In the genomic region with DNA sequence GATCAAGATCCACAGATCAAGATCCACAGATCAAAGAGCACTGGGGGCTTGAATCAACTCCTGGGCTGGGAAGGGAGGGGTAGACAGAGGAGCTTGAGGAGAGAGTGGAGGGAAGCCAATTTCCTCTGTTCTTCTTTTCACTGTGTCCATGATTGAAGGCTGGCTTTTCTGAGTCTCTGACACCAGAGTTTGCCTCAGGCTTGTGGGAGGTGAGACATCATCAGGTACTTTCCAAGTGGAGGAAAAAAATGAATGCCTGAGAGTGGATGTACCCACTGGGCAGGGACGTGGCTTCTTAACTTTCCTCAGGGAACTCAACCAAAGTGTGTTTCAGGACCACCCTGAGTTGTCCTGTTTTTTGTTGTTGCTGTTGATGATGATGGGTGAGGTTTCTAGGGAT, we compare ENCODE assay signal across 24 cellular contexts. TPM values are rescaled to one million over a fixed set of nuclear protein-coding genes. Genes with fewer than 3 reads are reported as not detected.
DNase-seq lines count a peak whose midpoint lies in the region; ATAC-seq, FAIRE-seq and TF ChIP-seq lines count a peak whose summit lies in the region.
"Had no signal": no experiment of that assay in that cellular context is flagged by ENCODE, and none has a peak within 500 bp of the region (broad histone marks: within the 10 kb centered on the region; RNA-seq: fewer than 3 reads in every experiment).

No MANE protein-coding gene starts in this region.

- WGBS in lower leg skin, 2 donors: 27 to 31% methylated on average over 1 of the region's 1 CpG

- TF ChIP-seq POLR2A in lower leg skin (IDR thresholded peaks at IDR 0.05): no peak

- H3K79me2 ChIP-seq in keratinocyte (ENCODE audit: control insufficient read depth, insufficient read depth, low read length): no peaks in the 10 kb centered on the region

- peak overlapping the region; percentile 25 for H3K4me2 ChIP-seq in keratinocyte (ENCODE audit: control insufficient read depth, extremely low read depth, insufficient read depth, low read depth, low read length)

- no peaks in the 10 kb centered on the region for H3K9me1 ChIP-seq in keratinocyte (ENCODE audit: control insufficient read depth, extremely low read depth, insufficient read depth, low read length)

- peak overlapping the region; percentile 62 for H2AFZ ChIP-seq in keratinocyte (ENCODE audit: control insufficient read depth, low read length)
- H2AFZ ChIP-seq: GM23248 had no signal

- H3K27me3 ChIP-seq in RWPE2 (ENCODE audit: insufficient read depth, poor library complexity, severe bottlenecking) (no peaks in the 10 kb centered on the region), keratinocyte (ENCODE audit: control insufficient read depth, extremely low read depth, insufficient read depth, low read length) (no peaks in the 10 kb centered on the region)

- dilution Hi-C loops in keratinocyte (cut with MboI; ENCODE audit: extremely low pct_ligation_motif_present, low sequenced_read_pairs): no loop called here

- ATAC-seq in RWPE2 (ENCODE audit: low read depth) (peak; percentile 17; the same call in 1 of the 3 replicates), omental fat pad (ENCODE audit: low FRiP score) (no peak), HG02678 (IDR thresholded peaks at IDR 0.05; ENCODE audit: unreplicated experiment) (no peak)

- H3K4me1 ChIP-seq in RWPE2 (ENCODE audit: insufficient read depth, poor library complexity, severe bottlenecking) (peaks cover 7% of the 10 kb centered on the region), keratinocyte (ENCODE audit: control insufficient read depth, extremely low read depth, insufficient read depth, low read length) (peaks cover 45% of the 10 kb centered on the region)

- no peak overlapping the region for H3K27ac ChIP-seq in RWPE2 (ENCODE audit: poor library complexity, severe bottlenecking)
- H3K27ac ChIP-seq in epithelial cell of prostate: peak overlapping the region; percentile 68
- H3K27ac ChIP-seq in keratinocyte (ENCODE audit: control insufficient read depth, insufficient read depth, low read length): peak overlapping the region; percentile 93
- H3K27ac ChIP-seq: GM23248 had no signal

- TF ChIP-seq CTCF in RWPE2 (IDR thresholded peaks at IDR 0.05; ENCODE audit: poor library complexity, severe bottlenecking): no peak
- TF ChIP-seq CTCF in keratinocyte (optimal IDR thresholded peaks at IDR 0.05 in 1 of 3, IDR thresholded peaks at IDR 0.05 in 1 of 3, conservative IDR thresholded peaks at IDR 0.05 in 1 of 3; ENCODE audit: extremely low read depth in 1 of 3, insufficient read depth in 2 of 3, low read length in 3 of 3): no peak
- TF ChIP-seq CTCF in omental fat pad (IDR thresholded peaks at IDR 0.05): no peak
- TF ChIP-seq CTCF in lower leg skin (IDR thresholded peaks at IDR 0.05): no peak

- peak overlapping the region; percentile 72 for H3K9ac ChIP-seq in keratinocyte (ENCODE audit: control insufficient read depth, extremely low read depth, insufficient read depth, low read length)
- H3K9ac ChIP-seq: GM23248 had no signal

- peak; percentile 86 for FAIRE-seq in keratinocyte (lab: Jason Lieb, UNC)
- FAIRE-seq: G401.6, GM12892, GM19239, H1 had no signal

- no peaks in the 10 kb centered on the region for H3K36me3 ChIP-seq in RWPE2 (ENCODE audit: low read depth)
- H3K36me3 ChIP-seq in keratinocyte (ENCODE audit: control insufficient read depth in 2 of 2, extremely low read depth in 1 of 2, insufficient read depth in 2 of 2, low read length in 2 of 2): no peaks in the 10 kb centered on the region

- H4K20me1 ChIP-seq in keratinocyte (ENCODE audit: control insufficient read depth, extremely low read depth, insufficient read depth, low read length): no peaks in the 10 kb centered on the region

- DNase-seq in M059J (ENCODE audit: low read depth) (peak; percentile 55), RWPE2 (ENCODE audit: low spot score) (no peak), epithelial cell of prostate (ENCODE audit: low read depth, low spot score) (no peak), keratinocyte (ENCODE audit: low read depth, low spot score) (peak; percentile 56), omental fat pad (ENCODE audit: low spot score) (no peak), lower leg skin (ENCODE audit: low spot score in 2 of 2) (no peak), T-helper 2 cell (no peak)
- DNase-seq: C1 segment of cervical spinal cord; Calu3; CD4-positive, alpha-beta memory T cell; COR-L47; DMS153; DND-41; GM23248; H7; HCEC 1CT had no signal

- H3K9me3 ChIP-seq in RWPE2 (ENCODE audit: severe bottlenecking): no peaks in the 10 kb centered on the region
- no peaks in the 10 kb centered on the region for H3K9me3 ChIP-seq in keratinocyte (ENCODE audit: control insufficient read depth, low read depth, low read length)

- intact Hi-C loops in lower leg skin (cut with DNase I; ENCODE audit: low total_unique reads): no loop called here

- H3K4me3 ChIP-seq in RWPE2 (ENCODE audit: severe bottlenecking) (no peak overlapping the region), keratinocyte (ENCODE audit: control insufficient read depth in 2 of 3, extremely low read depth in 1 of 3, insufficient read depth in 2 of 3, low read depth in 1 of 3, low read length in 3 of 3) (no peak overlapping the region), lower leg skin (ENCODE audit: low read depth, poor library complexity, severe bottlenecking) (no peak overlapping the region)
- H3K4me3 ChIP-seq: GM23248 had no signal

RNA-seq across cellular contexts. Expression of gene HEPHL1, which starts 11.0 kb away (rescaled TPM):
- 1.0 and 1.2 TPM in 2 replicates for total RNA-seq in M059J (2014; rRNA removed; shearing (Covaris generic))
- polyA plus RNA-seq in keratinocyte: 138 to 223 TPM (median 190 TPM) in 3 replicates
- polyA plus RNA-seq in keratinocyte (2011; ENCODE audit: low read depth): 8.2 TPM
- polyA plus RNA-seq in keratinocyte (2011; cell fraction: cytosol; rRNA removed): 34.5 and 63.5 TPM in 2 replicates
- polyA plus RNA-seq in keratinocyte (2011; cell fraction: nucleus; rRNA removed): 232 and 299 TPM in 2 replicates
- polyA plus RNA-seq in keratinocyte (2012; ENCODE audit: low replicate concordance): 12.1 and 123 TPM in 2 replicates
- 74.8 to 217 TPM (median 136 TPM) in 3 replicates for polyA minus RNA-seq in keratinocyte
- 61.0 TPM for polyA minus RNA-seq in keratinocyte (2011; cell fraction: cytosol; rRNA and poly(A)+ RNA removed)
- polyA minus RNA-seq in keratinocyte (2011; cell fraction: nucleus; rRNA and poly(A)+ RNA removed): 318 and 524 TPM in 2 replicates
- total RNA-seq in omental fat pad (not detected), lower leg skin (1 to 10 TPM in 2 of 4 donors, under 1 TPM in 2; 0.04 to 6.6 (median 0.93) TPM)
- total RNA-seq: A172; A673; Calu3; CD4-positive, alpha-beta memory T cell; GM23248; H7 had no signal
- polyA plus RNA-seq: BJ; CD4-positive, alpha-beta memory T cell; GM23248 had no signal

Comparison
In these comparisons a context has a peak if more than half of its experiments do, and no peak if none do; other contexts are left out.
1. DNase-seq: peak in M059J (single experiment) and keratinocyte (single experiment); none in RWPE2 (single experiment), epithelial cell of prostate (single experiment), omental fat pad (single experiment), lower leg skin (0 of 2) and T-helper 2 cell (0 of 5).